8 cellular contexts compared by ENCODE assay signal in genomic region chr21:36589352-36589971, GRCh38.
A peak's percentile ranks its signal among the peaks of the same experiment; 100 is the strongest.
DNase-seq lines count a peak whose midpoint lies in the region; ATAC-seq and TF ChIP-seq lines count a peak whose summit lies in the region.

No MANE protein-coding gene starts in this region.

- no peak overlapping the region for H3K27ac ChIP-seq in neuronal stem cell (replicated peaks; ENCODE audit: low read length)

- ATAC-seq in GM21360 (IDR thresholded peaks at IDR 0.05; ENCODE audit: unreplicated experiment) (peak; percentile 54), GM19463 (IDR thresholded peaks at IDR 0.05; ENCODE audit: unreplicated experiment) (no peak), GM19395 (IDR thresholded peaks at IDR 0.05; ENCODE audit: unreplicated experiment) (no peak)

- H3K36me3 Mint-ChIP-seq in endothelial cell (ENCODE audit: low read depth, unreplicated experiment) (no peaks in the 10 kb centered on the region), neural crest cell (ENCODE audit: low read depth) (no peaks in the 10 kb centered on the region)

- H2BK120ac ChIP-seq in neuronal stem cell (ENCODE audit: low read depth, low read length), result no peak overlapping the region

- DNase-seq in BJ (ENCODE audit: low read depth) (peak; percentile 1), OCI-M1 (lab: John Stamatoyannopoulos, UW) (peak; percentile 84), endothelial cell (ENCODE audit: low spot score) (peak; percentile 21), neural crest cell (ENCODE audit: low read depth, low spot score) (no peak), neuronal stem cell (ENCODE audit: low spot score) (no peak)

- H3K27ac Mint-ChIP-seq in endothelial cell (ENCODE audit: unreplicated experiment), result no peak overlapping the region
- H3K27ac Mint-ChIP-seq in neural crest cell (ENCODE audit: unreplicated experiment), result no peak overlapping the region

- H3K4me1 ChIP-seq in neuronal stem cell (ENCODE audit: control insufficient read depth in 2 of 2, insufficient read depth in 1 of 2, low read depth in 1 of 2, low read length in 2 of 2), result no peaks in the 10 kb centered on the region

- H3K36me3 ChIP-seq in BJ (ENCODE audit: control insufficient read depth, insufficient read depth, low read length), result no peaks in the 10 kb centered on the region
- no peaks in the 10 kb centered on the region for H3K36me3 ChIP-seq in neuronal stem cell (replicated peaks in 1 of 2; ENCODE audit: control insufficient read depth in 2 of 2, insufficient read depth in 2 of 2, low read length in 2 of 2)

- H2BK15ac ChIP-seq in neuronal stem cell (ENCODE audit: low read length), result no peak overlapping the region

- peaks cover 8% of the 10 kb centered on the region for H3K27me3 Mint-ChIP-seq in endothelial cell (ENCODE audit: unreplicated experiment)
- peaks cover 22% of the 10 kb centered on the region for H3K27me3 Mint-ChIP-seq in neural crest cell (ENCODE audit: low read depth)

- CTCF ChIA-PET in BJ (lab: Yijun Ruan, JAX), result interaction anchor here (0.7 to 2.5 kb wide), 6 partner anchors 10 to 167 kb away, joined by 3 to 11 read pairs (median 4); no protein-coding TSS in a partner anchor

- H3K4ac ChIP-seq in neuronal stem cell (ENCODE audit: low read length), result no peak overlapping the region

- no peak overlapping the region for H3K18ac ChIP-seq in neuronal stem cell (ENCODE audit: low read length)

- TF ChIP-seq CTCF in BJ (IDR thresholded peaks at IDR 0.05; ENCODE audit: insufficient read depth, low read depth, low read length) (peak; percentile 75), endothelial cell (IDR thresholded peaks at IDR 0.05; ENCODE audit: unreplicated experiment) (peak; percentile 54), neural crest cell (conservative IDR thresholded peaks at IDR 0.05) (peak; percentile 52)

- no peak overlapping the region for H2AFZ ChIP-seq in neuronal stem cell (ENCODE audit: low read length)

- no CpG with 5 or more reads among the region's 10 CpGs for WGBS in neuronal stem cell (ENCODE audit: extremely low coverage in 2 of 2, insufficient read length in 2 of 2, insufficient replicate concordance in 1 of 2), 2 donors

- H4K91ac ChIP-seq in neuronal stem cell (ENCODE audit: low read depth, low read length, poor library complexity), result no peak overlapping the region

- no peak overlapping the region for H2AK5ac ChIP-seq in neuronal stem cell (ENCODE audit: low read depth, low read length)

- no peak overlapping the region for H3K23ac ChIP-seq in neuronal stem cell (ENCODE audit: low read depth, low read length, poor library complexity)

- POLR2A ChIA-PET in BJ (lab: Charles Lee), result no interaction called here

- no peak overlapping the region for H4K8ac ChIP-seq in neuronal stem cell (ENCODE audit: low read depth, low read length)

- H3K4me1 Mint-ChIP-seq in endothelial cell (ENCODE audit: unreplicated experiment) (no peaks in the 10 kb centered on the region), neural crest cell (no peaks in the 10 kb centered on the region)

- H3K9ac ChIP-seq in neuronal stem cell (ENCODE audit: low read depth, low read length, poor library complexity), result no peak overlapping the region

- no peak overlapping the region for H2BK12ac ChIP-seq in neuronal stem cell (ENCODE audit: low read length)

- H3K4me2 ChIP-seq in neuronal stem cell (ENCODE audit: insufficient read depth, low read length, poor library complexity, severe bottlenecking), result no peak overlapping the region

- H3K9me3 ChIP-seq in neuronal stem cell (replicated peaks in 1 of 2; ENCODE audit: control insufficient read depth in 2 of 2, insufficient read depth in 1 of 2, low read depth in 1 of 2, low read length in 2 of 2), result peaks cover 0 to 3% of the 10 kb centered on the region in 2 donors

- H3K9me3 Mint-ChIP-seq in endothelial cell (ENCODE audit: unreplicated experiment) (no peaks in the 10 kb centered on the region), neural crest cell (peaks cover 4% of the 10 kb centered on the region)

- H3K14ac ChIP-seq in neuronal stem cell (ENCODE audit: low read length), result no peak overlapping the region

- no peak overlapping the region for H2BK5ac ChIP-seq in neuronal stem cell (ENCODE audit: low read length)

- H3K4me3 ChIP-seq in BJ (ENCODE audit: low read depth, low read length) (no peak overlapping the region), neuronal stem cell (ENCODE audit: low read length in 2 of 2) (no peak overlapping the region)

- peaks cover 2% of the 10 kb centered on the region for H3K27me3 ChIP-seq in BJ (ENCODE audit: control insufficient read depth, insufficient read depth, low read length)
- peaks cover 0 to 4% (median 0%) of the 10 kb centered on the region in 3 experiments for H3K27me3 ChIP-seq in neuronal stem cell (ENCODE audit: control insufficient read depth in 3 of 3, insufficient read depth in 3 of 3, low read depth in 1 of 3, low read length in 3 of 3)

- H3K4me3 Mint-ChIP-seq in endothelial cell (ENCODE audit: unreplicated experiment), result no peak overlapping the region
- H3K4me3 Mint-ChIP-seq in neural crest cell, result no peak overlapping the region

- no peaks in the 10 kb centered on the region for H3K79me1 ChIP-seq in neuronal stem cell (ENCODE audit: low read depth, low read length)

Comparison
In these comparisons a context has a peak if more than half of its experiments do, and no peak if none do; other contexts are left out.
1. DNase-seq: peak in BJ (single experiment), OCI-M1 (single experiment) and endothelial cell (single experiment); none in neural crest cell (single experiment) and neuronal stem cell (single experiment).
2. Peak in every context shown above with its lines, with median percentiles within 50 percentile points of each other: CTCF ChIP-seq.